24 cellular contexts compared by ENCODE assay signal in genomic region chr13:110431851-110432294, GRCh38.
DNase-seq lines count a peak whose midpoint lies in the region; ATAC-seq and TF ChIP-seq lines count a peak whose summit lies in the region.
"Had no signal": no experiment of that assay in that cellular context is flagged by ENCODE, and none has a peak within 500 bp of the region (broad histone marks: within the 10 kb centered on the region; RNA-seq: fewer than 3 reads in every experiment).

No MANE protein-coding gene starts in this region.

- in situ Hi-C loops in gastrocnemius medialis (cut with MboI; ENCODE audit: low sequenced_read_pairs in 4 of 4) = no loop called here

- peaks cover 64% of the 10 kb centered on the region for H3K36me3 Mint-ChIP-seq in endothelial cell (ENCODE audit: low read depth, unreplicated experiment)
- H3K36me3 Mint-ChIP-seq: activated CD8-positive, alpha-beta memory T cell treated with anti-CD3 and anti-CD28 coated beads, Interleukin-2, amount 10 ng/mL, durations not matched to agents 7 days and 5 days; activated naive CD4-positive, alpha-beta T cell treated with anti-CD3 and anti-CD28 coated beads, Interleukin-2, amount 50 U/mL, for 72 hours; IgD-negative memory B cell; naive thymus-derived CD8-positive, alpha-beta T cell had no signal

- H3K4me3 ChIP-seq in LNCaP clone FGC (ENCODE audit: low read depth, low read length) = no peak overlapping the region
- H3K4me3 ChIP-seq in gastrocnemius medialis = no peak overlapping the region
- H3K4me3 ChIP-seq: colonic mucosa had no signal

- H3K27ac ChIP-seq in gastrocnemius medialis = peak overlapping the region; percentile 22 to 67 (median 38)
- H3K27ac ChIP-seq: colonic mucosa had no signal

- H3K9me3 ChIP-seq in gastrocnemius medialis = no peaks in the 10 kb centered on the region
- H3K9me3 ChIP-seq: colonic mucosa had no signal

- H3K4me1 Mint-ChIP-seq in endothelial cell (ENCODE audit: unreplicated experiment) = no peaks in the 10 kb centered on the region
- H3K4me1 Mint-ChIP-seq: activated CD8-positive, alpha-beta memory T cell treated with anti-CD3 and anti-CD28 coated beads, Interleukin-2, amount 10 ng/mL, durations not matched to agents 7 days and 5 days; naive thymus-derived CD8-positive, alpha-beta T cell had no signal

- DNase-seq in LNCaP clone FGC (ENCODE audit: low read depth) (peak; percentile 25), endothelial cell (ENCODE audit: low spot score) (no peak), left kidney (ENCODE audit: low read depth, low spot score) (peak; percentile 50), gastrocnemius medialis (peak in 1 of 2 donors; percentile 27), NCI-H82 treated with DMSO at 0.1 percent for 48 hours (lab: John Stamatoyannopoulos, UW; ENCODE audit: unreplicated experiment) (no peak)
- DNase-seq in stimulated activated CD4-positive, alpha-beta T cell treated with anti-CD3 and anti-CD28 coated beads, Interleukin-4, amount 100 ng/mL, for 4 hours = no peak
- DNase-seq: ACHN; activated CD8-positive, alpha-beta memory T cell treated with anti-CD3 and anti-CD28 coated beads, Interleukin-2, amount 10 ng/mL, durations not matched to agents 7 days and 5 days; colonic mucosa; EL; mesenchymal stem cell; naive thymus-derived CD8-positive, alpha-beta T cell; NCI-H1436 treated with DMSO at 0.1 percent for 48 hours; NCI-H2171 treated with DMSO at 0.1 percent for 48 hours; NCI-H69; posterior cingulate gyrus; small intestine; stimulated activated CD4-positive, alpha-beta T cell treated with anti-CD3 and anti-CD28 coated beads, Interleukin-2, amount 100 ng/mL, for 48 hours had no signal

- H3K4me1 ChIP-seq in gastrocnemius medialis = peaks cover 13 to 50% of the 10 kb centered on the region in 2 donors
- H3K4me1 ChIP-seq: colonic mucosa had no signal

- intact Hi-C loops in gastrocnemius medialis (cut with DNase I; ENCODE audit: low total_unique reads) = no loop called here

- H3K9me3 Mint-ChIP-seq in endothelial cell (ENCODE audit: unreplicated experiment) = no peaks in the 10 kb centered on the region
- H3K9me3 Mint-ChIP-seq: activated naive CD4-positive, alpha-beta T cell treated with anti-CD3 and anti-CD28 coated beads, Interleukin-2, amount 50 U/mL, for 72 hours; IgD-negative memory B cell; naive thymus-derived CD8-positive, alpha-beta T cell; stimulated activated naive CD8-positive, alpha-beta T cell treated with anti-CD3 and anti-CD28 coated beads, Interleukin-15, Interleukin-2, amounts not matched to agents 100 ng/mL and 50 ng/mL, for 24 hours had no signal

- ATAC-seq in gastrocnemius medialis = peak; percentile 43
- ATAC-seq in HG02763 (IDR thresholded peaks at IDR 0.05; ENCODE audit: unreplicated experiment) = no peak
- no peak for ATAC-seq in GM21390 (IDR thresholded peaks at IDR 0.05; ENCODE audit: unreplicated experiment)
- ATAC-seq: activated CD8-positive, alpha-beta memory T cell treated with anti-CD3 and anti-CD28 coated beads, Interleukin-2, amount 10 ng/mL, durations not matched to agents 7 days and 5 days; activated naive CD4-positive, alpha-beta T cell treated with anti-CD3 and anti-CD28 coated beads, Interleukin-2, amount 50 U/mL, for 72 hours; HCT116; naive thymus-derived CD8-positive, alpha-beta T cell had no signal

- peaks cover 6% of the 10 kb centered on the region for H3K27me3 Mint-ChIP-seq in endothelial cell (ENCODE audit: unreplicated experiment)

- peak overlapping the region; percentile 63 for H3K27ac Mint-ChIP-seq in endothelial cell (ENCODE audit: unreplicated experiment)
- H3K27ac Mint-ChIP-seq: activated CD8-positive, alpha-beta memory T cell treated with anti-CD3 and anti-CD28 coated beads, Interleukin-2, amount 10 ng/mL, durations not matched to agents 7 days and 5 days; activated naive CD4-positive, alpha-beta T cell treated with anti-CD3 and anti-CD28 coated beads, Interleukin-2, amount 50 U/mL, for 72 hours; IgD-negative memory B cell; naive thymus-derived CD8-positive, alpha-beta T cell; stimulated activated naive CD8-positive, alpha-beta T cell treated with anti-CD3 and anti-CD28 coated beads, Interleukin-15, Interleukin-2, amounts not matched to agents 100 ng/mL and 50 ng/mL, for 24 hours had no signal

- no peak overlapping the region for H3K4me3 Mint-ChIP-seq in endothelial cell (ENCODE audit: unreplicated experiment)
- H3K4me3 Mint-ChIP-seq: activated CD8-positive, alpha-beta memory T cell treated with anti-CD3 and anti-CD28 coated beads, Interleukin-2, amount 10 ng/mL, durations not matched to agents 7 days and 5 days; IgD-negative memory B cell; naive thymus-derived CD8-positive, alpha-beta T cell; stimulated activated naive CD8-positive, alpha-beta T cell treated with anti-CD3 and anti-CD28 coated beads, Interleukin-15, Interleukin-2, amounts not matched to agents 100 ng/mL and 50 ng/mL, for 24 hours had no signal

- TF ChIP-seq CTCF in LNCaP clone FGC (IDR thresholded peaks at IDR 0.05; ENCODE audit: control insufficient read depth, extremely low read depth, insufficient read depth) = no peak
- TF ChIP-seq CTCF in endothelial cell (IDR thresholded peaks at IDR 0.05; ENCODE audit: unreplicated experiment) = no peak
- peak in 1 of 5 experiments; percentile 9 for TF ChIP-seq CTCF in gastrocnemius medialis (IDR thresholded peaks at IDR 0.05 in 4 of 5, conservative IDR thresholded peaks at IDR 0.05 in 1 of 5)

- H3K36me3 ChIP-seq in gastrocnemius medialis = no peaks in the 10 kb centered on the region
- H3K36me3 ChIP-seq: colonic mucosa had no signal

- no peaks in the 10 kb centered on the region for H3K27me3 ChIP-seq in gastrocnemius medialis
- H3K27me3 ChIP-seq: colonic mucosa had no signal

- no peak for TF ChIP-seq POLR2A in gastrocnemius medialis (IDR thresholded peaks at IDR 0.05)

Comparison
In these comparisons a context has a peak if more than half of its experiments do, and no peak if none do; other contexts are left out.
1. DNase-seq: peak in LNCaP clone FGC (single experiment) and left kidney (single experiment); none in endothelial cell (single experiment), NCI-H82 treated with DMSO at 0.1 percent for 48 hours (single experiment) and stimulated activated CD4-positive, alpha-beta T cell treated with anti-CD3 and anti-CD28 coated beads, Interleukin-4, amount 100 ng/mL, for 4 hours (0 of 2).
2. ATAC-seq: peak in gastrocnemius medialis (2 of 2); none in HG02763 (single experiment) and GM21390 (single experiment).